13 cellular contexts compared by ENCODE assay signal in the genomic region with DNA sequence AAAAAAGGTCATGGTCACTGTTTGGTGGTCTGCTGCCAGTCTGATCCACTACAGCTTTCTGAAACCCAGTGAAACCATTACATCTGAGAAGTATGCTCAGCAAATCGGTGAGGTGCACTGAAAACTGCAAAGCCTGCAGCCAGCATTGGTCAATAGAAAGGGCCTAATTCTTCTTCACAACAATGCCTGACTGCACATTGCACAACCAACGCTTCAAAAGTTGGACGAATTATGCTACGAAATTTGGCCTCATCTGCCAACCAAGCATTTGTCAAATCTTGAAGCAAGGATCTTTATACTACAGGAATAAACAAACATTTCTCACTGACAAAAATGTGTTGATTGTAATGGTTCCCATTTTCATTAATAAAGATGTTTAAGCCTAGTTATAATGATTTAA.
"Had no signal": no experiment of that assay in that cellular context is flagged by ENCODE, and none has a peak within 500 bp of the region (broad histone marks: within the 10 kb centered on the region; RNA-seq: fewer than 3 reads in every experiment).

No MANE protein-coding gene starts in this region.

- H3K27me3 ChIP-seq: dorsolateral prefrontal cortex, gastrocnemius medialis, right atrium auricular region, stomach had no signal

- H3K4me3 ChIP-seq: coronary artery, dorsolateral prefrontal cortex, gastrocnemius medialis, right atrium auricular region, stomach had no signal

- H3K4me1 ChIP-seq: gastrocnemius medialis, right atrium auricular region, stomach had no signal

- ATAC-seq: gastrocnemius medialis, left lobe of liver, natural killer cell had no signal

- H3K27ac ChIP-seq: coronary artery, gastrocnemius medialis, stomach had no signal

- H3K9me3 ChIP-seq: gastrocnemius medialis, right atrium auricular region, stomach had no signal

- H3K36me3 ChIP-seq: gastrocnemius medialis, right atrium auricular region, stomach had no signal

- DNase-seq: dorsolateral prefrontal cortex; effector CD8-positive, alpha-beta T cell; gastrocnemius medialis; glutamatergic neuron; islet precursor cell; natural killer cell; small intestine; stimulated activated CD4-positive, alpha-beta T cell treated with anti-CD3 and anti-CD28 coated beads, Interleukin-12 subunit alpha, Interleukin-12 subunit beta, amount 100 ng/mL, for 4 hours; stimulated activated naive CD4-positive, alpha-beta T cell; stomach had no signal
